Comparison of ENCODE assay signal across 22 cellular contexts in genomic region chr14:35068238-35069012, GRCh38. TPM values are rescaled to one million over a fixed set of nuclear protein-coding genes. Genes with fewer than 3 reads are reported as not detected.
DNase-seq lines count a peak whose midpoint lies in the region; ATAC-seq and TF ChIP-seq lines count a peak whose summit lies in the region.
"Had no signal": no experiment of that assay in that cellular context is flagged by ENCODE, and none has a peak within 500 bp of the region (broad histone marks: within the 10 kb centered on the region; RNA-seq: fewer than 3 reads in every experiment).

No MANE protein-coding gene starts in this region.

- H3K36me3 ChIP-seq in Peyer's patch (peaks cover 0 to 37% (median 0%) of the 10 kb centered on the region in 3 donors), colonic mucosa (no peaks in the 10 kb centered on the region)

- TF ChIP-seq POLR2A in Peyer's patch (IDR thresholded peaks at IDR 0.05): no peak

- H3K27me3 ChIP-seq in Peyer's patch (no peaks in the 10 kb centered on the region), colonic mucosa (no peaks in the 10 kb centered on the region)
- H3K27me3 ChIP-seq: BLaER1 treated with 17β-estradiol and CSF1 and Interleukin-3, amounts not matched to agents 10 nM and 100 nM; dorsolateral prefrontal cortex; esophagus squamous epithelium had no signal

- H3K9me3 ChIP-seq in Peyer's patch (no peaks in the 10 kb centered on the region), colonic mucosa (no peaks in the 10 kb centered on the region)
- H3K9me3 ChIP-seq: esophagus squamous epithelium had no signal

- peak overlapping the region in 3 of 4 donors; percentile 32 to 64 (median 47) for H3K27ac ChIP-seq in Peyer's patch
- peak overlapping the region; percentile 65 for H3K27ac ChIP-seq in colonic mucosa
- H3K27ac ChIP-seq: BLaER1 treated with 17β-estradiol and CSF1 and Interleukin-3, amounts not matched to agents 10 nM and 100 nM; dorsolateral prefrontal cortex; esophagus squamous epithelium; RWPE1; skin epidermis had no signal

- H3K4me1 ChIP-seq in Peyer's patch: peaks cover 0 to 19% (median 0%) of the 10 kb centered on the region in 4 donors
- H3K4me1 ChIP-seq in colonic mucosa: no peaks in the 10 kb centered on the region
- H3K4me1 ChIP-seq: esophagus squamous epithelium had no signal

- DNase-seq in Peyer's patch (no peak), colonic mucosa (peak; percentile 58), left lobe of liver (ENCODE audit: low spot score) (no peak), renal cortical epithelial cell (ENCODE audit: low read depth) (peak; percentile 16), UCSD-AML1 (lab: John Stamatoyannopoulos, UW; ENCODE audit: unreplicated experiment) (no peak), NCI-H2081 treated with DMSO at 0.1 percent for 48 hours (lab: John Stamatoyannopoulos, UW) (no peak)
- no peak for DNase-seq in activated T-cell treated with anti-CD3 and anti-CD28 coated beads, Interleukin-2, amount 50 U/mL, for 1 hour
- DNase-seq: activated naive CD4-positive, alpha-beta T cell treated with Interleukin-2 at 50 U/mL for 16 hours; COR-L47; dorsolateral prefrontal cortex; esophagus squamous epithelium; immature natural killer cell; left ventricle myocardium superior; naive thymus-derived CD8-positive, alpha-beta T cell; NCI-H1694; nucleus accumbens; stimulated activated naive CD8-positive, alpha-beta T cell treated with anti-CD3 and anti-CD28 coated beads, Interleukin-15, Interleukin-2, amounts not matched to agents 100 U/mL and 50 U/mL, for 24 hours; T-helper 1 cell had no signal

- TF ChIP-seq CTCF in Peyer's patch (IDR thresholded peaks at IDR 0.05) (peak in 1 of 6 experiments; percentile 8), colonic mucosa (IDR thresholded peaks at IDR 0.05) (no peak)

- intact Hi-C loops in colonic mucosa (cut with DNase I): no loop called here

- peak overlapping the region in 1 of 2 donors; percentile 46 for H3K9ac ChIP-seq in colonic mucosa (ENCODE audit: low read depth in 2 of 2, low read length in 2 of 2)
- H3K9ac ChIP-seq: BLaER1 treated with 17β-estradiol and CSF1 and Interleukin-3, amounts not matched to agents 10 nM and 100 nM had no signal

- ATAC-seq in left lobe of liver (peak; percentile 64), HG03439 (IDR thresholded peaks at IDR 0.05; ENCODE audit: unreplicated experiment) (no peak)
- ATAC-seq: left ventricle myocardium superior; naive thymus-derived CD8-positive, alpha-beta T cell; stimulated activated naive CD8-positive, alpha-beta T cell treated with anti-CD3 and anti-CD28 coated beads, Interleukin-15, Interleukin-2, amounts not matched to agents 100 U/mL and 50 U/mL, for 24 hours had no signal

- no peak overlapping the region for H3K4me3 ChIP-seq in Peyer's patch
- no peak overlapping the region for H3K4me3 ChIP-seq in colonic mucosa
- H3K4me3 ChIP-seq: BLaER1 treated with 17β-estradiol and CSF1 and Interleukin-3, amounts not matched to agents 10 nM and 100 nM; dorsolateral prefrontal cortex; esophagus squamous epithelium; skin epidermis had no signal

RNA-seq across cellular contexts. Expression of gene FAM177A1, which starts 22.4 kb away (rescaled TPM):
- total RNA-seq in Peyer's patch: 10 to 100 TPM; 31.4 to 60.8 (median 52.1) TPM
- 100 to 1,000 TPM; 114 to 153 TPM for total RNA-seq in colonic mucosa
- total RNA-seq in left lobe of liver: 48.2 TPM
- total RNA-seq in renal cortical epithelial cell: 72.2 and 82.9 TPM in 2 replicates

RNA-seq across cellular contexts. Expression of gene PPP2R3C, which starts 53.4 kb away (rescaled TPM):
- total RNA-seq in Peyer's patch (10 to 100 TPM; 20.1 to 44.6 (median 33.6) TPM), colonic mucosa (10 to 100 TPM; 17.7 to 26.3 TPM), left lobe of liver (6.1 TPM), renal cortical epithelial cell (23.0 and 36.5 TPM in 2 replicates)

RNA-seq across cellular contexts. Expression of gene PRORP, which starts 53.9 kb away (rescaled TPM):
- total RNA-seq in Peyer's patch (10 to 100 TPM; 29.2 to 52.0 (median 36.9) TPM), colonic mucosa (10 to 100 TPM; 23.6 to 36.0 TPM), left lobe of liver (18.1 TPM), renal cortical epithelial cell (58.8 and 69.8 TPM in 2 replicates)

Comparison
In these comparisons a context has a peak if more than half of its experiments do, and no peak if none do; other contexts are left out.
1. DNase-seq: peak in colonic mucosa (single experiment) and renal cortical epithelial cell (single experiment); none in Peyer's patch (0 of 3), left lobe of liver (single experiment), activated T-cell treated with anti-CD3 and anti-CD28 coated beads, Interleukin-2, amount 50 U/mL, for 1 hour (single experiment), UCSD-AML1 (single experiment) and NCI-H2081 treated with DMSO at 0.1 percent for 48 hours (single experiment).